ENCODE assay signal across 8 cellular contexts in the genomic region with DNA sequence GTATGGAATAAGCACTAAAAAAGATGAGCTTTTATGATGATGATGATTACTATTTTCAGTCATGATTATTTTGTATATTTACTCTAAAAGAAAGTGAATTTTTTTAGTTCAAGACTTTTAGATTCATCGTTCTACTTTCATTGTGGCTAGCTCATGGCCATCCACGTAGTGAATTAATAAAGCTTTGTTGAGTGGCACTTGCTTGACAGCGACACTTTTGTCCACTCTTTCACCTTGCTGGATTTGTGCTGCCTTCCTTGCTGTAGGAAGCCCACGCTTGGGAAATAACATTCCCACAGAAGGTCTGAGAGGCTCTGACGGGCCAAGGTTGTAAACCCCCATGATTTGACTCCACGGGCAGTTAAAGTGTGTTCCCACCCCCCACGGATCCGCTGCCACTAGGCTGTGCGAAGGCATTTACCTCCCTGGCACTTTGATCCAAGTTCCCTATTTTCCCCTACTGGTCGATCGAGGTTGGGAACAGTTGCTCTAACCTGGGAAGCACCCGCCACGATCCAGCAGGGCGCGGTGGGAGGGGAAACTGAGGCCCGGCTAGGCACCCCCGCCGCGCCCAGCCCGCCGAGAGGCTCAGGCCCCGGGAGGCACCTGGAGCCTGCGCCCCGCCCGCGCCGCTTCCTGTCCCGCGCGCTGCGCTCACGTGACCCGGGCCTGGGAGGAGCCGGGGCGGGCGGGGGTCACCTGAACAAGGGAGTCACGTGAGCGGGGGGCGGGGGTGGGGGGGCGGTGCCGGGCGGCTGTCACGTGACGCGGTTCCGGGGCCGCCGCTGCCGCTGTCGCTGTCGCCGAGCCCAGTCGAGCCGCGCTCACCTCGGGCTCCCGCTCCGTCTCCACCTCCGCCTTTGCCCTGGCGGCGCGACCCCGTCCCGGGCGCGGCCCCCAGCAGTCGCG. TPM values are rescaled to one million over a fixed set of nuclear protein-coding genes. Genes with fewer than 3 reads are reported as not detected.
DNase-seq lines count a peak whose midpoint lies in the region; ATAC-seq, FAIRE-seq and TF ChIP-seq lines count a peak whose summit lies in the region.

A gene with protein sequence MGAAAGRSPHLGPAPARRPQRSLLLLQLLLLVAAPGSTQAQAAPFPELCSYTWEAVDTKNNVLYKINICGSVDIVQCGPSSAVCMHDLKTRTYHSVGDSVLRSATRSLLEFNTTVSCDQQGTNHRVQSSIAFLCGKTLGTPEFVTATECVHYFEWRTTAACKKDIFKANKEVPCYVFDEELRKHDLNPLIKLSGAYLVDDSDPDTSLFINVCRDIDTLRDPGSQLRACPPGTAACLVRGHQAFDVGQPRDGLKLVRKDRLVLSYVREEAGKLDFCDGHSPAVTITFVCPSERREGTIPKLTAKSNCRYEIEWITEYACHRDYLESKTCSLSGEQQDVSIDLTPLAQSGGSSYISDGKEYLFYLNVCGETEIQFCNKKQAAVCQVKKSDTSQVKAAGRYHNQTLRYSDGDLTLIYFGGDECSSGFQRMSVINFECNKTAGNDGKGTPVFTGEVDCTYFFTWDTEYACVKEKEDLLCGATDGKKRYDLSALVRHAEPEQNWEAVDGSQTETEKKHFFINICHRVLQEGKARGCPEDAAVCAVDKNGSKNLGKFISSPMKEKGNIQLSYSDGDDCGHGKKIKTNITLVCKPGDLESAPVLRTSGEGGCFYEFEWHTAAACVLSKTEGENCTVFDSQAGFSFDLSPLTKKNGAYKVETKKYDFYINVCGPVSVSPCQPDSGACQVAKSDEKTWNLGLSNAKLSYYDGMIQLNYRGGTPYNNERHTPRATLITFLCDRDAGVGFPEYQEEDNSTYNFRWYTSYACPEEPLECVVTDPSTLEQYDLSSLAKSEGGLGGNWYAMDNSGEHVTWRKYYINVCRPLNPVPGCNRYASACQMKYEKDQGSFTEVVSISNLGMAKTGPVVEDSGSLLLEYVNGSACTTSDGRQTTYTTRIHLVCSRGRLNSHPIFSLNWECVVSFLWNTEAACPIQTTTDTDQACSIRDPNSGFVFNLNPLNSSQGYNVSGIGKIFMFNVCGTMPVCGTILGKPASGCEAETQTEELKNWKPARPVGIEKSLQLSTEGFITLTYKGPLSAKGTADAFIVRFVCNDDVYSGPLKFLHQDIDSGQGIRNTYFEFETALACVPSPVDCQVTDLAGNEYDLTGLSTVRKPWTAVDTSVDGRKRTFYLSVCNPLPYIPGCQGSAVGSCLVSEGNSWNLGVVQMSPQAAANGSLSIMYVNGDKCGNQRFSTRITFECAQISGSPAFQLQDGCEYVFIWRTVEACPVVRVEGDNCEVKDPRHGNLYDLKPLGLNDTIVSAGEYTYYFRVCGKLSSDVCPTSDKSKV (N-terminal part only) (plus strand): TSS at position 788 of the 909 bp plus-strand sequence. CDS start 165 bp downstream, outside the sequence.

- TF ChIP-seq POLR2A in GM12891 (IDR thresholded peaks at IDR 0.05; ENCODE audit: low read depth, low read length) (peak; percentile 88), transverse colon (IDR thresholded peaks at IDR 0.05) (peak; percentile 90)

- no peaks in the 10 kb centered on the region for H3K27me3 ChIP-seq in transverse colon

- no peaks in the 10 kb centered on the region for H3K36me3 ChIP-seq in transverse colon

- in situ Hi-C loops in transverse colon (cut with MboI; ENCODE audit: low pct_ligation_motif_present in 1 of 4, low pct_unique_long_range_greater_than_20kb in 1 of 4, low sequenced_read_pairs in 3 of 4), result loop anchor here in 1 of 4 donors (25.0 kb wide), 1 partner anchor 281 kb away; a partner anchor contains a TSS

- no peak for TF ChIP-seq EP300 in transverse colon (IDR thresholded peaks at IDR 0.05; ENCODE audit: low read depth)

- TF ChIP-seq CTCF in transverse colon (IDR thresholded peaks at IDR 0.05), result peak in 2 of 5 experiments; percentile 28 to 48

- peak; percentile 86 for ATAC-seq in HG02610 (IDR thresholded peaks at IDR 0.05; ENCODE audit: unreplicated experiment)

- H3K27ac ChIP-seq in adipose tissue (ENCODE audit: low read depth, low read length) (peak within 1 kb of the TSS; percentile 60), transverse colon (peak within 1 kb of the TSS; percentile 92 to 97 (median 94))

- FAIRE-seq in GM12891 (lab: Jason Lieb, UNC), result peak; percentile 91

- intact Hi-C loops in cardiac septum (cut with DNase I) (loop anchor here (5.0 to 10.0 kb wide), 2 partner anchors 74 to 244 kb away; a partner anchor contains a TSS), posterior cingulate gyrus (cut with DNase I) (loop anchor here (5.0 kb wide), 1 partner anchor 181 kb away; a partner anchor contains a TSS), transverse colon (cut with DNase I; ENCODE audit: low total_unique reads) (no loop called here)

- H3K4me3 ChIP-seq in transverse colon, result peak within 1 kb of the TSS; percentile 78 to 98 (median 92)

- WGBS in adipose tissue, 3 donors, result 1 to 2% (median 2%) methylated on average over 43 to 68 of the region's 68 CpGs
- WGBS in transverse colon (ENCODE audit: low coverage in 1 of 2), 2 donors, result 3 to 8% methylated on average over 4 to 49 of the region's 68 CpGs

- H3K9me3 ChIP-seq in transverse colon, result no peaks in the 10 kb centered on the region

- peaks cover 4 to 43% (median 18%) of the 10 kb centered on the region in 4 donors for H3K4me1 ChIP-seq in transverse colon

- DNase-seq in GM12891 (ENCODE audit: insufficient read length, low spot score) (peak; percentile 97), NCI-H1092 treated with DMSO at 0.1 percent for 48 hours (lab: John Stamatoyannopoulos, UW) (peak; percentile 90), T-helper 1 cell (peak; percentile 88 to 96 (median 91)), cardiac septum (ENCODE audit: low spot score) (peak; percentile 96), posterior cingulate gyrus (peak; percentile 73 to 98 (median 87)), transverse colon (peak; percentile 96)

TF ChIP-seq in GM12891, 5 proteins besides CTCF, POLR2A, EP300 and RAD21:
- TF ChIP-seq POU2F2 (IDR thresholded peaks at IDR 0.05; ENCODE audit: low read depth, low read length) (no peak), POLR2AphosphoS5 (IDR thresholded peaks at IDR 0.05; ENCODE audit: low read depth, low read length) (peak; percentile 75), TAF1 (IDR thresholded peaks at IDR 0.05; ENCODE audit: low read depth, low read length) (peak; percentile 34; the same call in 1 of the 2 replicates), PAX5 (IDR thresholded peaks at IDR 0.05; ENCODE audit: insufficient read depth, low read length, severe bottlenecking) (no peak), SPI1 (IDR thresholded peaks at IDR 0.05; ENCODE audit: low read depth, low read length) (no peak; the same call in 1 of the 2 replicates)

RNA-seq across cellular contexts. Expression of the gene that starts here (rescaled TPM):
- 19.8 TPM for polyA plus RNA-seq in GM12891 (2012; ENCODE audit: low read depth, missing spikeins)
- polyA plus RNA-seq in adipose tissue, result 10 to 100 TPM; 13.8 to 30.6 (median 14.2) TPM
- total RNA-seq in cardiac septum (54.6 TPM), transverse colon (100 to 1,000 TPM in 1 of 4 donors, 10 to 100 TPM in 3; 48.8 to 106 (median 92.3) TPM)

Comparison
In these comparisons a context has a peak if more than half of its experiments do, and no peak if none do; other contexts are left out.
1. Peak in every context shown above with its lines: DNase-seq, ATAC-seq, H3K4me3 ChIP-seq and H3K27ac ChIP-seq.